In genomic region chr20:51021067-51022025, GRCh38 we compare ENCODE assay signal across 11 cellular contexts. TPM values are rescaled to one million over a fixed set of nuclear protein-coding genes. Genes with fewer than 3 reads are reported as not detected.
DNase-seq lines count a peak whose midpoint lies in the region; ATAC-seq and TF ChIP-seq lines count a peak whose summit lies in the region.
"Had no signal": no experiment of that assay in that cellular context is flagged by ENCODE, and none has a peak within 500 bp of the region (broad histone marks: within the 10 kb centered on the region; RNA-seq: fewer than 3 reads in every experiment).

No MANE protein-coding gene starts in this region.

- no peak overlapping the region for H3K4ac ChIP-seq in H9 (ENCODE audit: low read depth, low read length)

- no peak overlapping the region for H4K5ac ChIP-seq in H9 (ENCODE audit: insufficient read length, low read depth, low read length)

- H2BK15ac ChIP-seq in H9 (ENCODE audit: low read depth, low read length), result no peak overlapping the region

- peaks cover 36% of the 10 kb centered on the region for H3K4me1 ChIP-seq in BLaER1
- peaks cover 4% of the 10 kb centered on the region; the same call in 1 of the 2 replicates for H3K4me1 ChIP-seq in H9 (ENCODE audit: insufficient read depth, low read length)

- no peaks in the 10 kb centered on the region for H3K9me3 ChIP-seq in BLaER1
- no peaks in the 10 kb centered on the region for H3K9me3 ChIP-seq in H9 (ENCODE audit: control insufficient read depth, low read depth, low read length)

- H2BK20ac ChIP-seq in H9 (ENCODE audit: low read depth, low read length, poor library complexity, severe bottlenecking), result no peak overlapping the region

- H4K91ac ChIP-seq in H9 (ENCODE audit: insufficient read length, low read depth, low read length), result no peak overlapping the region

- H3K56ac ChIP-seq in H9 (ENCODE audit: insufficient read length, low read depth, low read length), result no peak overlapping the region

- H3K27ac Mint-ChIP-seq in H9 (no peak overlapping the region), mesothelial cell of epicardium (peak overlapping the region; percentile 80)
- H3K27ac Mint-ChIP-seq: activated CD8-positive, alpha-beta memory T cell treated with anti-CD3 and anti-CD28 coated beads, Interleukin-2, amount 10 ng/mL, durations not matched to agents 7 days and 5 days; IgD-negative memory B cell had no signal

- DNase-seq in H9 (no peak), astrocyte of the spinal cord (ENCODE audit: low read depth, low spot score) (peak; percentile 48), mesothelial cell of epicardium (ENCODE audit: low spot score in 2 of 2, unreplicated experiment in 2 of 2) (no peak), amniotic stem cell (lab: John Stamatoyannopoulos, UW) (no peak), NCI-H1092 treated with DMSO at 0.1 percent for 48 hours (lab: John Stamatoyannopoulos, UW) (no peak), COR-L47 (lab: John Stamatoyannopoulos, UW) (no peak)
- DNase-seq: activated CD8-positive, alpha-beta memory T cell treated with anti-CD3 and anti-CD28 coated beads, Interleukin-2, amount 10 ng/mL, durations not matched to agents 7 days and 5 days; DND-41 had no signal

- H2BK12ac ChIP-seq in H9 (ENCODE audit: insufficient read length, low read depth, low read length), result no peak overlapping the region

- H2AK5ac ChIP-seq in H9 (ENCODE audit: insufficient read length, low read length), result no peak overlapping the region

- H3K4me2 ChIP-seq in BLaER1 (peak overlapping the region; percentile 95), H9 (ENCODE audit: insufficient read depth, insufficient read length, low read length) (peak overlapping the region; percentile 74)

- H3K27me3 ChIP-seq in BLaER1 (peaks cover 22% of the 10 kb centered on the region), H9 (ENCODE audit: insufficient read depth, low read length) (peaks cover 17% of the 10 kb centered on the region; the same call in 1 of the 2 replicates)

- no peak overlapping the region for H4K8ac ChIP-seq in H9 (replicated peaks; ENCODE audit: insufficient read length, low read depth, low read length)

- no peak overlapping the region for H2BK5ac ChIP-seq in H9 (ENCODE audit: insufficient read length, low read length)

- H3K9me3 Mint-ChIP-seq in H9 (no peaks in the 10 kb centered on the region; a peak in 2 of 5 replicates), mesothelial cell of epicardium (no peaks in the 10 kb centered on the region)
- H3K9me3 Mint-ChIP-seq: IgD-negative memory B cell had no signal

- in situ Hi-C loops in astrocyte of the spinal cord (cut with HindIII; ENCODE audit: low sequenced_read_pairs), result no loop called here

- WGBS in H9 (ENCODE audit: extremely low coverage, insufficient read length, low lambda C conversion rate), result no CpG with 5 or more reads among the region's 16 CpGs

- peaks cover 8% of the 10 kb centered on the region for H3K23me2 ChIP-seq in H9 (ENCODE audit: insufficient read length, low read depth, low read length, poor library complexity, severe bottlenecking)

- peaks cover 32% of the 10 kb centered on the region for H3K36me3 ChIP-seq in BLaER1

- H3K27me3 Mint-ChIP-seq in H9 (ENCODE audit: low read depth), result peaks cover 51% of the 10 kb centered on the region
- H3K27me3 Mint-ChIP-seq in mesothelial cell of epicardium (ENCODE audit: low read depth), result peaks cover 21% of the 10 kb centered on the region

- H3K9ac ChIP-seq in BLaER1, result peak overlapping the region; percentile 31; the same call in 1 of the 2 replicates
- H3K9ac ChIP-seq in H9 (ENCODE audit: extremely low read depth, insufficient read length, low read length), result no peak overlapping the region

- no peaks in the 10 kb centered on the region for H3K79me2 ChIP-seq in H9 (ENCODE audit: insufficient read depth, low read length)

- H3K27ac ChIP-seq in BLaER1, result no peak overlapping the region
- no peak overlapping the region for H3K27ac ChIP-seq in H9 (ENCODE audit: insufficient read length, low read depth, low read length)

- H4K20me1 ChIP-seq in BLaER1 (peaks cover 23% of the 10 kb centered on the region), H9 (ENCODE audit: control insufficient read depth, insufficient read depth, insufficient read length) (no peaks in the 10 kb centered on the region)

- H3K79me1 ChIP-seq in H9 (ENCODE audit: insufficient read depth, low read depth, low read length, poor library complexity, severe bottlenecking), result no peaks in the 10 kb centered on the region

- no peak for TF ChIP-seq CTCF in H9 (conservative IDR thresholded peaks at IDR 0.05)
- no peak for TF ChIP-seq CTCF in astrocyte of the spinal cord (IDR thresholded peaks at IDR 0.05; ENCODE audit: low read depth, low read length)
- TF ChIP-seq CTCF in mesothelial cell of epicardium (IDR thresholded peaks at IDR 0.05; ENCODE audit: unreplicated experiment), result no peak

- no peak overlapping the region for H3K14ac ChIP-seq in H9 (ENCODE audit: insufficient read depth, low read length)

- no peak overlapping the region for H2BK120ac ChIP-seq in H9 (ENCODE audit: low read depth, low read length, poor library complexity, severe bottlenecking)

- H3T11ph ChIP-seq in H9 (ENCODE audit: low read length), result no peak overlapping the region

- no peak for ATAC-seq in GM18909 (IDR thresholded peaks at IDR 0.05; ENCODE audit: poor library complexity, unreplicated experiment)
- ATAC-seq: activated CD8-positive, alpha-beta memory T cell treated with anti-CD3 and anti-CD28 coated beads, Interleukin-2, amount 10 ng/mL, durations not matched to agents 7 days and 5 days had no signal

- peak overlapping the region; percentile 86 for H3K4me3 ChIP-seq in BLaER1
- peak overlapping the region; percentile 78 for H3K4me3 ChIP-seq in astrocyte of the spinal cord (ENCODE audit: low read depth, low read length)

- H3K18ac ChIP-seq in H9 (ENCODE audit: insufficient read length, low read depth, low read length), result no peak overlapping the region

- H3K4me1 Mint-ChIP-seq in H9, result peaks cover 32 to 41% of the 10 kb centered on the region in 2 experiments
- H3K4me1 Mint-ChIP-seq in mesothelial cell of epicardium, result peaks cover 39% of the 10 kb centered on the region

- H3K4me3 Mint-ChIP-seq in H9 (peak overlapping the region; percentile 57 to 81), mesothelial cell of epicardium (peak overlapping the region; percentile 67)
- H3K4me3 Mint-ChIP-seq: activated CD8-positive, alpha-beta memory T cell treated with anti-CD3 and anti-CD28 coated beads, Interleukin-2, amount 10 ng/mL, durations not matched to agents 7 days and 5 days had no signal

- no peak overlapping the region for H2AFZ ChIP-seq in H9 (ENCODE audit: low read length)

- H3K36me3 Mint-ChIP-seq in H9 (ENCODE audit: insufficient read depth in 1 of 3, low read depth in 3 of 3), result peaks cover 3 to 12% (median 7%) of the 10 kb centered on the region in 3 experiments; a peak in 6 of 7 replicates
- H3K36me3 Mint-ChIP-seq in mesothelial cell of epicardium, result peaks cover 7% of the 10 kb centered on the region
- H3K36me3 Mint-ChIP-seq: activated CD8-positive, alpha-beta memory T cell treated with anti-CD3 and anti-CD28 coated beads, Interleukin-2, amount 10 ng/mL, durations not matched to agents 7 days and 5 days; IgD-negative memory B cell had no signal

- H3K23ac ChIP-seq in H9 (ENCODE audit: insufficient read length, low read depth, low read length), result no peak overlapping the region

RNA-seq across cellular contexts. Expression of gene KCNG1, which starts 1.6 kb away (rescaled TPM):
- 11.5 and 13.2 TPM in 2 replicates for total RNA-seq in H9 (2021)
- 40.8 to 44.3 TPM (median 44.2 TPM) in 3 replicates for total RNA-seq in mesothelial cell of epicardium
